Comparison of ENCODE assay signal across 30 cellular contexts in genomic region chr4:24604558-24605214, GRCh38. TPM values are rescaled to one million over a fixed set of nuclear protein-coding genes. Genes with fewer than 3 reads are reported as not detected.
A peak's percentile ranks its signal among the peaks of the same experiment; 100 is the strongest.
DNase-seq lines count a peak whose midpoint lies in the region; FAIRE-seq and TF ChIP-seq lines count a peak whose summit lies in the region.
"Had no signal": no experiment of that assay in that cellular context is flagged by ENCODE, and none has a peak within 500 bp of the region (broad histone marks: within the 10 kb centered on the region; RNA-seq: fewer than 3 reads in every experiment).

No MANE protein-coding gene starts in this region.

- H3K4me1 Mint-ChIP-seq in MCF 10A (ENCODE audit: insufficient read depth, unreplicated experiment): peaks cover 5% of the 10 kb centered on the region
- H3K4me1 Mint-ChIP-seq: IgD-negative memory B cell had no signal

- H3K27me3 ChIP-seq in mammary epithelial cell (ENCODE audit: insufficient read depth, low read length) (no peaks in the 10 kb centered on the region), endothelial cell of umbilical vein (ENCODE audit: control insufficient read depth in 2 of 2, insufficient read depth in 2 of 2, low read length in 2 of 2) (no peaks in the 10 kb centered on the region), osteoblast (ENCODE audit: insufficient read depth, low read length) (peaks cover 3% of the 10 kb centered on the region)
- H3K27me3 ChIP-seq: adrenal gland, BLaER1, gastrocnemius medialis, neutrophil, suprapubic skin, upper lobe of right lung had no signal

- no peak overlapping the region for H3K4me3 Mint-ChIP-seq in MCF 10A (ENCODE audit: unreplicated experiment)
- H3K4me3 Mint-ChIP-seq: activated CD4-positive, alpha-beta T cell treated with anti-CD3 and anti-CD28 coated beads, Interleukin-2, amount 10 ng/mL, durations not matched to agents 7 days and 5 days; activated T-cell treated with anti-CD3 and anti-CD28 coated beads, Interleukin-2, amount 50 U/mL, for 24 hours; brain had no signal

- dilution Hi-C loops in mammary epithelial cell (cut with HindIII; ENCODE audit: low sequenced_read_pairs): no loop called here
- dilution Hi-C loops in endothelial cell of umbilical vein (cut with MboI; ENCODE audit: extremely low pct_ligation_motif_present, low sequenced_read_pairs): no loop called here

- H3K9ac ChIP-seq in mammary epithelial cell (ENCODE audit: insufficient read depth, low read length): no peak overlapping the region
- no peak overlapping the region for H3K9ac ChIP-seq in endothelial cell of umbilical vein (replicated peaks; ENCODE audit: extremely low read depth, insufficient read depth, low read length)
- H3K9ac ChIP-seq: BLaER1, GM23248 had no signal

- H3K9me3 ChIP-seq in mammary epithelial cell (replicated peaks; ENCODE audit: insufficient read depth, low read length) (no peaks in the 10 kb centered on the region), endothelial cell of umbilical vein (replicated peaks; ENCODE audit: control insufficient read depth, insufficient read depth, low read length) (no peaks in the 10 kb centered on the region), osteoblast (ENCODE audit: low read depth, low read length) (no peaks in the 10 kb centered on the region)
- H3K9me3 ChIP-seq: adrenal gland, gastrocnemius medialis, neutrophil, suprapubic skin, upper lobe of right lung had no signal

- POLR2A ChIA-PET in MCF 10A (lab: Yijun Ruan, JAX) (no interaction called here), RWPE1 (lab: Yijun Ruan, JAX; ENCODE audit: low non-redundant PET) (no interaction called here), endothelial cell of umbilical vein (lab: Charles Lee) (no interaction called here)

- H3K36me3 Mint-ChIP-seq in MCF 10A (ENCODE audit: insufficient read depth, unreplicated experiment): no peaks in the 10 kb centered on the region
- H3K36me3 Mint-ChIP-seq: brain had no signal

- H3K9me3 Mint-ChIP-seq in MCF 10A (ENCODE audit: unreplicated experiment): no peaks in the 10 kb centered on the region
- H3K9me3 Mint-ChIP-seq: activated T-cell treated with anti-CD3 and anti-CD28 coated beads, Interleukin-2, amount 50 U/mL, for 24 hours had no signal

- BruUV-seq in mammary epithelial cell (replicated peaks; lab: Mats Ljungman, UMichigan) (no TSS peak), MCF 10A (replicated peaks; lab: Mats Ljungman, UMichigan) (no TSS peak), endothelial cell of umbilical vein (replicated peaks; lab: Mats Ljungman, UMichigan) (no TSS peak)

- H3K79me2 ChIP-seq in mammary epithelial cell (ENCODE audit: insufficient read depth, low read length) (no peaks in the 10 kb centered on the region), endothelial cell of umbilical vein (ENCODE audit: control insufficient read depth, insufficient read depth, low read length) (no peaks in the 10 kb centered on the region), osteoblast (ENCODE audit: insufficient read depth, low read length) (no peaks in the 10 kb centered on the region)

- H3K9me1 ChIP-seq in endothelial cell of umbilical vein (replicated peaks; ENCODE audit: control insufficient read depth, extremely low read depth, insufficient read depth, low read length): no peaks in the 10 kb centered on the region

- H3K4me1 ChIP-seq in mammary epithelial cell (ENCODE audit: insufficient read depth, low read length) (peaks cover 8% of the 10 kb centered on the region), endothelial cell of umbilical vein (ENCODE audit: control insufficient read depth, extremely low read depth, insufficient read depth, low read length) (peaks cover 13% of the 10 kb centered on the region), osteoblast (ENCODE audit: insufficient read depth, low read length) (no peaks in the 10 kb centered on the region)
- H3K4me1 ChIP-seq: adrenal gland, BLaER1, gastrocnemius medialis, suprapubic skin, upper lobe of right lung had no signal

- WGBS in mammary epithelial cell (ENCODE audit: low coverage, missing lambda C conversion rate): 60% methylated on average over 4 of the region's 4 CpGs

- H2AFZ ChIP-seq in mammary epithelial cell (ENCODE audit: low read depth, low read length) (peak overlapping the region; percentile 71), endothelial cell of umbilical vein (ENCODE audit: low read depth, low read length) (peak overlapping the region; percentile 97), osteoblast (ENCODE audit: low read length) (peak overlapping the region; percentile 6)
- H2AFZ ChIP-seq: GM23248 had no signal

- H3K4me3 ChIP-seq in mammary epithelial cell (replicated peaks in 1 of 3; ENCODE audit: insufficient read depth in 1 of 3, low read depth in 2 of 3, low read length in 3 of 3): no peak overlapping the region
- H3K4me3 ChIP-seq in endothelial cell of umbilical vein (replicated peaks in 1 of 3; ENCODE audit: insufficient read depth in 1 of 3, low read depth in 1 of 3, low read length in 3 of 3): no peak overlapping the region
- no peak overlapping the region for H3K4me3 ChIP-seq in osteoblast (ENCODE audit: insufficient read depth, low read length)
- H3K4me3 ChIP-seq: adrenal gland, BLaER1, gastrocnemius medialis, GM23248, SK-N-MC, suprapubic skin, upper lobe of right lung had no signal

- DNase-seq in mammary epithelial cell (peak; percentile 45), MCF 10A (ENCODE audit: unreplicated experiment) (no peak), RWPE1 (ENCODE audit: low spot score) (peak; percentile 5), endothelial cell of umbilical vein (ENCODE audit: low read depth, low spot score) (peak; percentile 34), osteoblast (ENCODE audit: insufficient read length, low spot score, missing footprints) (no peak), AG08395 (ENCODE audit: low spot score) (no peak), NCI-H2107 (lab: John Stamatoyannopoulos, UW) (no peak), HK-2 (ENCODE audit: unreplicated experiment) (no peak)
- DNase-seq: activated CD4-positive, alpha-beta T cell treated with anti-CD3 and anti-CD28 coated beads, Interleukin-2, amount 10 ng/mL, durations not matched to agents 7 days and 5 days; activated T-cell treated with anti-CD3 and anti-CD28 coated beads, Interleukin-2, amount 50 U/mL, for 24 hours; adrenal gland; effector memory CD4-positive, alpha-beta T cell; gastrocnemius medialis; GM23248; mesendoderm; NCI-H1105; NCI-H187 treated with DMSO at 0.1 percent for 48 hours; NCI-H526 treated with DMSO at 0.1 percent for 48 hours; stimulated activated naive CD4-positive, alpha-beta T cell; T-helper 2 cell; upper lobe of right lung; WERI-Rb-1 had no signal

- CTCF ChIA-PET in mammary epithelial cell (lab: Charles Lee; ENCODE audit: low non-redundant PET) (no interaction called here), MCF 10A (lab: Yijun Ruan, JAX) (no interaction called here), RWPE1 (lab: Yijun Ruan, JAX) (no interaction called here), endothelial cell of umbilical vein (lab: Charles Lee) (no interaction called here)

- H4K20me1 ChIP-seq in mammary epithelial cell (ENCODE audit: insufficient read depth, low read length) (no peaks in the 10 kb centered on the region), endothelial cell of umbilical vein (replicated peaks; ENCODE audit: control insufficient read depth, extremely low read depth, insufficient read depth, low read length) (no peaks in the 10 kb centered on the region), osteoblast (ENCODE audit: insufficient read depth, low read length) (no peaks in the 10 kb centered on the region)
- H4K20me1 ChIP-seq: BLaER1 had no signal

- no peaks in the 10 kb centered on the region for H3K27me3 Mint-ChIP-seq in MCF 10A (ENCODE audit: insufficient read depth, unreplicated experiment)
- H3K27me3 Mint-ChIP-seq: progenitor cell of endocrine pancreas had no signal

- H3K4me2 ChIP-seq in mammary epithelial cell (ENCODE audit: insufficient read depth, low read depth, low read length) (peak overlapping the region; percentile 8), endothelial cell of umbilical vein (ENCODE audit: insufficient read depth, low read length) (peak overlapping the region; percentile 73), osteoblast (ENCODE audit: insufficient read depth, low read length) (no peak overlapping the region)
- H3K4me2 ChIP-seq: BLaER1 had no signal

- in situ Hi-C loops in mammary epithelial cell (cut with MboI; ENCODE audit: low sequenced_read_pairs in 2 of 2): no loop called here

- H3K36me3 ChIP-seq in mammary epithelial cell (ENCODE audit: insufficient read depth, low read length) (no peaks in the 10 kb centered on the region), endothelial cell of umbilical vein (ENCODE audit: control insufficient read depth in 2 of 2, extremely low read depth in 1 of 2, insufficient read depth in 2 of 2, low read length in 2 of 2) (no peaks in the 10 kb centered on the region), osteoblast (ENCODE audit: insufficient read depth, low read length) (no peaks in the 10 kb centered on the region)
- H3K36me3 ChIP-seq: adrenal gland, BLaER1, gastrocnemius medialis, neutrophil, suprapubic skin, upper lobe of right lung, WERI-Rb-1 had no signal

- TF ChIP-seq POLR2A in endothelial cell of umbilical vein (IDR thresholded peaks at IDR 0.05; ENCODE audit: low read depth, low read length): no peak

- no peak overlapping the region for H3K27ac Mint-ChIP-seq in MCF 10A (ENCODE audit: low read depth, unreplicated experiment)
- H3K27ac Mint-ChIP-seq: activated CD4-positive, alpha-beta T cell treated with anti-CD3 and anti-CD28 coated beads, Interleukin-2, amount 10 ng/mL, durations not matched to agents 7 days and 5 days; activated T-cell treated with anti-CD3 and anti-CD28 coated beads, Interleukin-2, amount 50 U/mL, for 24 hours; brain; IgD-negative memory B cell; progenitor cell of endocrine pancreas had no signal

- H3K27ac ChIP-seq in mammary epithelial cell (ENCODE audit: insufficient read depth, low read depth, low read length) (no peak overlapping the region), RWPE1 (no peak overlapping the region), endothelial cell of umbilical vein (ENCODE audit: insufficient read depth, low read depth, low read length) (peak overlapping the region; percentile 16), osteoblast (ENCODE audit: low read depth, low read length) (no peak overlapping the region)
- H3K27ac ChIP-seq: adrenal gland, BLaER1, gastrocnemius medialis, GM23248, neutrophil, SK-N-MC, suprapubic skin, upper lobe of right lung, WERI-Rb-1 had no signal

- peak; percentile 62 for FAIRE-seq in endothelial cell of umbilical vein (lab: Jason Lieb, UNC)
- FAIRE-seq: GM12892 had no signal

- no peak for TF ChIP-seq CTCF in mammary epithelial cell (conservative IDR thresholded peaks at IDR 0.05 in 1 of 2, IDR thresholded peaks at IDR 0.05 in 1 of 2; ENCODE audit: extremely low read depth in 1 of 2, insufficient read depth in 1 of 2, low read depth in 1 of 2, low read length in 2 of 2)
- TF ChIP-seq CTCF in MCF 10A (IDR thresholded peaks at IDR 0.05; ENCODE audit: unreplicated experiment): no peak
- no peak for TF ChIP-seq CTCF in RWPE1 (conservative IDR thresholded peaks at IDR 0.05; ENCODE audit: low read depth)
- no peak for TF ChIP-seq CTCF in endothelial cell of umbilical vein (IDR thresholded peaks at IDR 0.05; ENCODE audit: extremely low read depth in 1 of 2, insufficient read depth in 1 of 2, low read depth in 1 of 2, low read length in 2 of 2)
- TF ChIP-seq CTCF in osteoblast (IDR thresholded peaks at IDR 0.05; ENCODE audit: extremely low read depth, low read depth, low read length): no peak

- intact Hi-C loops in mammary epithelial cell (cut with micrococcal nuclease) (no loop called here), MCF 10A (cut with micrococcal nuclease) (no loop called here), endothelial cell of umbilical vein (cut with micrococcal nuclease) (no loop called here)

RNA-seq across cellular contexts. Expression of gene DHX15, which starts 20.3 kb away (rescaled TPM):
- 100 to 1,000 TPM; 113 to 135 TPM for total RNA-seq in mammary epithelial cell
- 102 TPM for polyA plus RNA-seq in mammary epithelial cell
- 84.2 TPM for polyA minus RNA-seq in mammary epithelial cell
- total RNA-seq in MCF 10A (2022): 114 and 125 TPM in 2 replicates
- 148 and 152 TPM in 2 replicates for total RNA-seq in endothelial cell of umbilical vein
- 57.9 and 72.3 TPM in 2 replicates for polyA plus RNA-seq in endothelial cell of umbilical vein
- 70.0 and 71.1 TPM in 2 replicates for polyA plus RNA-seq in endothelial cell of umbilical vein (2011; cell fraction: cytosol; rRNA removed)
- 227 and 296 TPM in 2 replicates for polyA plus RNA-seq in endothelial cell of umbilical vein (2011; cell fraction: nucleus; rRNA removed)
- 91.7 and 146 TPM in 2 replicates for polyA plus RNA-seq in endothelial cell of umbilical vein (2012)
- 187 and 196 TPM in 2 replicates for polyA minus RNA-seq in endothelial cell of umbilical vein
- 68.2 TPM for polyA minus RNA-seq in endothelial cell of umbilical vein (2011; cell fraction: cytosol; rRNA and poly(A)+ RNA removed)
- 278 and 367 TPM in 2 replicates for polyA minus RNA-seq in endothelial cell of umbilical vein (2011; cell fraction: nucleus; rRNA and poly(A)+ RNA removed)
- total RNA-seq in osteoblast: 107 and 109 TPM in 2 replicates

Comparison
In these comparisons a context has a peak if more than half of its experiments do, and no peak if none do; other contexts are left out.
1. DNase-seq: peak in mammary epithelial cell (single experiment), RWPE1 (single experiment) and endothelial cell of umbilical vein (single experiment); none in MCF 10A (single experiment), osteoblast (single experiment), AG08395 (single experiment), NCI-H2107 (single experiment) and HK-2 (single experiment).
2. H2AFZ ChIP-seq: peak in every context shown above with its lines; median percentile 97 in endothelial cell of umbilical vein; 71 in mammary epithelial cell; 6 in osteoblast.